1 cellular context compared by ENCODE assay signal in the genomic region with DNA sequence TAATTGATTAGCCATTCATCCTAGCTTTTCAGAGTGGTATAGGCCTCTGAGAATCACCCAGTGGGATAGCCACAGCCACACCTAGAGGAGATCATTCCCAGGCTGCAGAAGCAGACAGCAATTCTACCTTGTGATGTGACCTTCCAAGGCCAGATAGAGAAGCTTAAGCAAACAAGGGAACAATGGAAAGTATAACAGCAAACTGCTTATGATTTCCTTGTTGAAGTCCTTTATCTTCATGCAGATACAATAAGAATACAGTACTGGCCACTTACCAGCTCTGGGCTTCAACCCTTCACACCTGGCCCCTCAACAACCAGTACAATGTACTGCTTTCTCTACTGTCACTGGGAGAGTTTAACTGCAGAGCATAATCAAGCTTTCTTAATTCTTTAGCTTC.
A peak's percentile ranks its signal among the peaks of the same experiment; 100 is the strongest.
TF ChIP-seq lines count a peak whose summit lies in the region.

No MANE protein-coding gene starts in this region.

TF ChIP-seq in HepG2, 621 proteins besides CTCF, POLR2A, EP300 and RAD21 (continued from another document and continues in another):
- TF ChIP-seq, protein P1, sequence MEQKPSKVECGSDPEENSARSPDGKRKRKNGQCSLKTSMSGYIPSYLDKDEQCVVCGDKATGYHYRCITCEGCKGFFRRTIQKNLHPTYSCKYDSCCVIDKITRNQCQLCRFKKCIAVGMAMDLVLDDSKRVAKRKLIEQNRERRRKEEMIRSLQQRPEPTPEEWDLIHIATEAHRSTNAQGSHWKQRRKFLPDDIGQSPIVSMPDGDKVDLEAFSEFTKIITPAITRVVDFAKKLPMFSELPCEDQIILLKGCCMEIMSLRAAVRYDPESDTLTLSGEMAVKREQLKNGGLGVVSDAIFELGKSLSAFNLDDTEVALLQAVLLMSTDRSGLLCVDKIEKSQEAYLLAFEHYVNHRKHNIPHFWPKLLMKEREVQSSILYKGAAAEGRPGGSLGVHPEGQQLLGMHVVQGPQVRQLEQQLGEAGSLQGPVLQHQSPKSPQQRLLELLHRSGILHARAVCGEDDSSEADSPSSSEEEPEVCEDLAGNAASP (CRISPR knock-in tag; IDR thresholded peaks at IDR 0.05; ENCODE audit: borderline replicate concordance), result no peak
- TF ChIP-seq RNF219 (CRISPR knock-in tag; IDR thresholded peaks at IDR 0.05), result no peak
- TF ChIP-seq ZFP82 (CRISPR knock-in tag; IDR thresholded peaks at IDR 0.05; ENCODE audit: borderline replicate concordance), result no peak
- no peak for TF ChIP-seq RNF2 (conservative IDR thresholded peaks at IDR 0.05; ENCODE audit: low read depth)
- no peak for TF ChIP-seq ARHGAP35 (CRISPR knock-in tag; IDR thresholded peaks at IDR 0.05; ENCODE audit: borderline replicate concordance)
- TF ChIP-seq ZNF746 (CRISPR knock-in tag; IDR thresholded peaks at IDR 0.05), result no peak
- TF ChIP-seq NCOR1 (IDR thresholded peaks at IDR 0.05; ENCODE audit: borderline replicate concordance, low read length), result no peak
- TF ChIP-seq, protein P2, sequence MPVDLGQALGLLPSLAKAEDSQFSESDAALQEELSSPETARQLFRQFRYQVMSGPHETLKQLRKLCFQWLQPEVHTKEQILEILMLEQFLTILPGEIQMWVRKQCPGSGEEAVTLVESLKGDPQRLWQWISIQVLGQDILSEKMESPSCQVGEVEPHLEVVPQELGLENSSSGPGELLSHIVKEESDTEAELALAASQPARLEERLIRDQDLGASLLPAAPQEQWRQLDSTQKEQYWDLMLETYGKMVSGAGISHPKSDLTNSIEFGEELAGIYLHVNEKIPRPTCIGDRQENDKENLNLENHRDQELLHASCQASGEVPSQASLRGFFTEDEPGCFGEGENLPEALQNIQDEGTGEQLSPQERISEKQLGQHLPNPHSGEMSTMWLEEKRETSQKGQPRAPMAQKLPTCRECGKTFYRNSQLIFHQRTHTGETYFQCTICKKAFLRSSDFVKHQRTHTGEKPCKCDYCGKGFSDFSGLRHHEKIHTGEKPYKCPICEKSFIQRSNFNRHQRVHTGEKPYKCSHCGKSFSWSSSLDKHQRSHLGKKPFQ (CRISPR knock-in tag; IDR thresholded peaks at IDR 0.05; ENCODE audit: insufficient replicate concordance), result no peak
- no peak for TF ChIP-seq ZBTB46 (CRISPR knock-in tag; IDR thresholded peaks at IDR 0.05; ENCODE audit: borderline replicate concordance)
- TF ChIP-seq SKI (IDR thresholded peaks at IDR 0.05; ENCODE audit: partially characterized antibody), result no peak
- TF ChIP-seq POLR2AphosphoS2 (IDR thresholded peaks at IDR 0.05; ENCODE audit: low read depth, low read length), result no peak
- TF ChIP-seq TCF7 (IDR thresholded peaks at IDR 0.05; ENCODE audit: low read depth), result no peak
- no peak for TF ChIP-seq FLYWCH1 (CRISPR knock-in tag; IDR thresholded peaks at IDR 0.05)
- peak; percentile 27; the same call in 1 of the 2 replicates for TF ChIP-seq SALL1 (CRISPR knock-in tag; IDR thresholded peaks at IDR 0.05)
- no peak for TF ChIP-seq ZSCAN12 (CRISPR knock-in tag; IDR thresholded peaks at IDR 0.05)
- TF ChIP-seq ATF7-NPFF (CRISPR knock-in tag; IDR thresholded peaks at IDR 0.05; ENCODE audit: low read depth), result no peak
- TF ChIP-seq ZNF740 (CRISPR knock-in tag; IDR thresholded peaks at IDR 0.05), result no peak
- TF ChIP-seq, protein P3, sequence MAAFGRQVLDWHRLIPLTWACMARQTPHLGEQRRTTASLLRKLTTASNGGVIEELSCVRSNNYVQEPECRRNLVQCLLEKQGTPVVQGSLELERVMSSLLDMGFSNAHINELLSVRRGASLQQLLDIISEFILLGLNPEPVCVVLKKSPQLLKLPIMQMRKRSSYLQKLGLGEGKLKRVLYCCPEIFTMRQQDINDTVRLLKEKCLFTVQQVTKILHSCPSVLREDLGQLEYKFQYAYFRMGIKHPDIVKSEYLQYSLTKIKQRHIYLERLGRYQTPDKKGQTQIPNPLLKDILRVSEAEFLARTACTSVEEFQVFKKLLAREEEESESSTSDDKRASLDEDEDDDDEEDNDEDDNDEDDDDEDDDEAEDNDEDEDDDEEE (CRISPR knock-in tag; IDR thresholded peaks at IDR 0.05), result no peak
- TF ChIP-seq ELF3 (CRISPR knock-in tag; IDR thresholded peaks at IDR 0.05), result peak; percentile 53; the same call in 1 of the 2 replicates
- TF ChIP-seq FOXA1 (IDR thresholded peaks at IDR 0.05), result no peak
- TF ChIP-seq FOXA1 (CRISPR knock-in tag; IDR thresholded peaks at IDR 0.05), result peak; percentile 54
- TF ChIP-seq PITX1 (CRISPR knock-in tag; IDR thresholded peaks at IDR 0.05), result no peak
- TF ChIP-seq TBX3 (IDR thresholded peaks at IDR 0.05; ENCODE audit: borderline replicate concordance), result no peak
- no peak for TF ChIP-seq RXRB (CRISPR knock-in tag; IDR thresholded peaks at IDR 0.05; ENCODE audit: borderline replicate concordance)
- no peak for TF ChIP-seq SMARCE1 (IDR thresholded peaks at IDR 0.05; ENCODE audit: borderline replicate concordance)
- no peak for TF ChIP-seq MTA3 (CRISPR knock-in tag; IDR thresholded peaks at IDR 0.05)
- TF ChIP-seq ARNTL (CRISPR knock-in tag; IDR thresholded peaks at IDR 0.05), result no peak
- no peak for TF ChIP-seq ZNF598 (CRISPR knock-in tag; IDR thresholded peaks at IDR 0.05; ENCODE audit: borderline replicate concordance)
- TF ChIP-seq, protein P4, sequence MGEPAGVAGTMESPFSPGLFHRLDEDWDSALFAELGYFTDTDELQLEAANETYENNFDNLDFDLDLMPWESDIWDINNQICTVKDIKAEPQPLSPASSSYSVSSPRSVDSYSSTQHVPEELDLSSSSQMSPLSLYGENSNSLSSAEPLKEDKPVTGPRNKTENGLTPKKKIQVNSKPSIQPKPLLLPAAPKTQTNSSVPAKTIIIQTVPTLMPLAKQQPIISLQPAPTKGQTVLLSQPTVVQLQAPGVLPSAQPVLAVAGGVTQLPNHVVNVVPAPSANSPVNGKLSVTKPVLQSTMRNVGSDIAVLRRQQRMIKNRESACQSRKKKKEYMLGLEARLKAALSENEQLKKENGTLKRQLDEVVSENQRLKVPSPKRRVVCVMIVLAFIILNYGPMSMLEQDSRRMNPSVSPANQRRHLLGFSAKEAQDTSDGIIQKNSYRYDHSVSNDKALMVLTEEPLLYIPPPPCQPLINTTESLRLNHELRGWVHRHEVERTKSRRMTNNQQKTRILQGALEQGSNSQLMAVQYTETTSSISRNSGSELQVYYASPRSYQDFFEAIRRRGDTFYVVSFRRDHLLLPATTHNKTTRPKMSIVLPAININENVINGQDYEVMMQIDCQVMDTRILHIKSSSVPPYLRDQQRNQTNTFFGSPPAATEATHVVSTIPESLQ (CRISPR knock-in tag; conservative IDR thresholded peaks at IDR 0.05), result no peak
- TF ChIP-seq, protein P5, sequence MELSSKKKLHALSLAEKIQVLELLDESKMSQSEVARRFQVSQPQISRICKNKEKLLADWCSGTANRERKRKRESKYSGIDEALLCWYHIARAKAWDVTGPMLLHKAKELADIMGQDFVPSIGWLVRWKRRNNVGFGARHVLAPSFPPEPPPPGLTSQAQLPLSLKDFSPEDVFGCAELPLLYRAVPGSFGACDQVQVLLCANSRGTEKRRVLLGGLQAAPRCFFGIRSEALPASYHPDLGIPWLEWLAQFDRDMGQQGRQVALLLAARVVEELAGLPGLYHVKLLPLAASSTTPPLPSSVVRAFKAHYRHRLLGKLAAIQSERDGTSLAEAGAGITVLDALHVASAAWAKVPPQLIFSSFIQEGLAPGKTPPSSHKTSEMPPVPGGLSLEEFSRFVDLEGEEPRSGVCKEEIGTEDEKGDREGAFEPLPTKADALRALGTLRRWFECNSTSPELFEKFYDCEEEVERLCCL (CRISPR knock-in tag; IDR thresholded peaks at IDR 0.05; ENCODE audit: borderline replicate concordance), result no peak
- peak; percentile 53 for TF ChIP-seq FOXA3 (CRISPR knock-in tag; IDR thresholded peaks at IDR 0.05)
- TF ChIP-seq PAF1 (CRISPR knock-in tag; IDR thresholded peaks at IDR 0.05), result no peak
- TF ChIP-seq RORA (CRISPR knock-in tag; IDR thresholded peaks at IDR 0.05), result no peak
- TF ChIP-seq MTF2 (CRISPR knock-in tag; IDR thresholded peaks at IDR 0.05; ENCODE audit: borderline replicate concordance), result no peak
- TF ChIP-seq, protein P6, sequence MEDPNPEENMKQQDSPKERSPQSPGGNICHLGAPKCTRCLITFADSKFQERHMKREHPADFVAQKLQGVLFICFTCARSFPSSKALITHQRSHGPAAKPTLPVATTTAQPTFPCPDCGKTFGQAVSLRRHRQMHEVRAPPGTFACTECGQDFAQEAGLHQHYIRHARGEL (CRISPR knock-in tag; IDR thresholded peaks at IDR 0.05), result no peak
- TF ChIP-seq TEAD2 (CRISPR knock-in tag; IDR thresholded peaks at IDR 0.05), result no peak
- no peak for TF ChIP-seq HNF4A (CRISPR knock-in tag; IDR thresholded peaks at IDR 0.05)
- no peak for TF ChIP-seq ZC3H13 (CRISPR knock-in tag; IDR thresholded peaks at IDR 0.05)
- TF ChIP-seq SRF (IDR thresholded peaks at IDR 0.05; ENCODE audit: low read depth, low read length), result no peak
- TF ChIP-seq, protein P7, sequence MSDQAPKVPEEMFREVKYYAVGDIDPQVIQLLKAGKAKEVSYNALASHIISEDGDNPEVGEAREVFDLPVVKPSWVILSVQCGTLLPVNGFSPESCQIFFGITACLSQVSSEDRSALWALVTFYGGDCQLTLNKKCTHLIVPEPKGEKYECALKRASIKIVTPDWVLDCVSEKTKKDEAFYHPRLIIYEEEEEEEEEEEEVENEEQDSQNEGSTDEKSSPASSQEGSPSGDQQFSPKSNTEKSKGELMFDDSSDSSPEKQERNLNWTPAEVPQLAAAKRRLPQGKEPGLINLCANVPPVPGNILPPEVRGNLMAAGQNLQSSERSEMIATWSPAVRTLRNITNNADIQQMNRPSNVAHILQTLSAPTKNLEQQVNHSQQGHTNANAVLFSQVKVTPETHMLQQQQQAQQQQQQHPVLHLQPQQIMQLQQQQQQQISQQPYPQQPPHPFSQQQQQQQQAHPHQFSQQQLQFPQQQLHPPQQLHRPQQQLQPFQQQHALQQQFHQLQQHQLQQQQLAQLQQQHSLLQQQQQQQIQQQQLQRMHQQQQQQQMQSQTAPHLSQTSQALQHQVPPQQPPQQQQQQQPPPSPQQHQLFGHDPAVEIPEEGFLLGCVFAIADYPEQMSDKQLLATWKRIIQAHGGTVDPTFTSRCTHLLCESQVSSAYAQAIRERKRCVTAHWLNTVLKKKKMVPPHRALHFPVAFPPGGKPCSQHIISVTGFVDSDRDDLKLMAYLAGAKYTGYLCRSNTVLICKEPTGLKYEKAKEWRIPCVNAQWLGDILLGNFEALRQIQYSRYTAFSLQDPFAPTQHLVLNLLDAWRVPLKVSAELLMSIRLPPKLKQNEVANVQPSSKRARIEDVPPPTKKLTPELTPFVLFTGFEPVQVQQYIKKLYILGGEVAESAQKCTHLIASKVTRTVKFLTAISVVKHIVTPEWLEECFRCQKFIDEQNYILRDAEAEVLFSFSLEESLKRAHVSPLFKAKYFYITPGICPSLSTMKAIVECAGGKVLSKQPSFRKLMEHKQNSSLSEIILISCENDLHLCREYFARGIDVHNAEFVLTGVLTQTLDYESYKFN (CRISPR knock-in tag; conservative IDR thresholded peaks at IDR 0.05), result no peak
- no peak for TF ChIP-seq ZNF839 (CRISPR knock-in tag; IDR thresholded peaks at IDR 0.05; ENCODE audit: borderline replicate concordance)
- TF ChIP-seq, protein P8, sequence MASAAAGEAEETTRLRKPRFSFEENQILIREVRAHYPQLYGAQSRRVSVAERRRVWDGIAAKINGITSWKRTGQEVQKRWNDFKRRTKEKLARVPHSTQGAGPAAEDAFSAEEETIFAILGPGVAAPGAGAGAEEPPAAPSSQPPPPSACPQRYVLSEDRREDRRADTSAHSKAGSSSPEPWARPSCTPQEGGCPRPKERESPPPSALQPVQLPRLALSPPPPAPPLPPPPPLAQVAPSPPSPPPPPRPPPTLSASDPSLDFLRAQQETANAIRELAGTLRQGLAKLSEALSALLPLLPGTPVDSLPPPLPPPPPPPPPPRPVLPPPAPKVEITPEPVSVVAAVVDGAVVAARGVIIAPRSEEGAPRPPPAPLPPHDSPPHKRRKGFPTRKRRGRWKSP (CRISPR knock-in tag; IDR thresholded peaks at IDR 0.05), result no peak
- TF ChIP-seq ZNF772 (CRISPR knock-in tag; IDR thresholded peaks at IDR 0.05), result no peak
- no peak for TF ChIP-seq ZNF547 (CRISPR knock-in tag; IDR thresholded peaks at IDR 0.05)
- TF ChIP-seq ZNF234 (CRISPR knock-in tag; conservative IDR thresholded peaks at IDR 0.05), result no peak
